1 cellular context compared by ENCODE assay signal in genomic region chr20:62762801-62763368, GRCh38.
A peak's percentile ranks its signal among the peaks of the same experiment; 100 is the strongest.
TF ChIP-seq lines count a peak whose summit lies in the region.

No MANE protein-coding gene starts in this region.

TF ChIP-seq in HCT116, 20 proteins besides CTCF, POLR2A, EP300 and RAD21 (continued from another document):
- TF ChIP-seq REST (IDR thresholded peaks at IDR 0.05; ENCODE audit: low read depth) = no peak
- TF ChIP-seq POLR2AphosphoS5 (IDR thresholded peaks at IDR 0.05; ENCODE audit: low read depth, low read length) = peak; percentile 59
- peak; percentile 36; the same call in 1 of the 2 replicates for TF ChIP-seq JUND (IDR thresholded peaks at IDR 0.05)
- TF ChIP-seq ZFX (IDR thresholded peaks at IDR 0.05) = no peak
